In the genomic region with DNA sequence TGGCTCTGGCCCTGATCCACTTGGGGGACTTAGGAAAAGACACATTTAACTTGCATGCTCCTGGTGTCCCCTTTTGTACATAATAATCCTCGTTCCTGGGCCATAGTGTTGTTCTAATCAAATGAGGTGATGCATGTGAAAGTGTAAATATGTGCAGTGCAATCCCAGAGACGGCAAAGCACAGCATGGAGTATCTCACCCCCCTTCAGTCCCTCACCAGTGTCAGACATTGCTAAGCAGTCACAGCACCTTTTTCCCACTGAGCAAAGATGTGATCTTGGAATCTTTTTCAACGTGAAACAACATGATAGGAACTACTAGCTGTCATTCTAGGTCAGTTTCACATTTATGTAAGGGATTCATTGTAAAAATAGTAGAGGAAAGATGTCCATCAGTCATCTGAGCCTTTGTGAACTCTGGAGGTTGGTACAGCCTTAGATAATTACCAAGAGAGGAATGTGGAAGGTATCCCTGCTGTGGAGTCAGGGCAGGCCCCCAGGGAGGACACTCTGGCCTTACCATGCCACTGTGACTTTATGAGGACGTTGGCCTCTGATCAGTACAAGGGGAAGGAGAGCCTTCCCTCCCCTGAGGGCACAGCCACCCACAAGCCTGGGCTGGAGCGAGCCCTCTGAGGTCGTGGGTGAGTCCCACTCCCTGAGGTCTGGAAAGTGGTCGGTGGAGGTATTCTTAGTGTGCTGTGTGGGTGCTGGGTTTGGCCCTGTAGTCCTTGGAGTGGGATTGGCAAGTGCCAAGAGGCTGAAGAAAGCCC, we compare ENCODE assay signal across 13 cellular contexts.
DNase-seq lines count a peak whose midpoint lies in the region; ATAC-seq and TF ChIP-seq lines count a peak whose summit lies in the region.
"Had no signal": no experiment of that assay in that cellular context is flagged by ENCODE, and none has a peak within 500 bp of the region (broad histone marks: within the 10 kb centered on the region; RNA-seq: fewer than 3 reads in every experiment).

No MANE protein-coding gene starts in this region.

- peaks cover 1% of the 10 kb centered on the region for H3K36me3 Mint-ChIP-seq in chondrocyte (ENCODE audit: low read depth)

- no peak overlapping the region for H3K4me3 ChIP-seq in breast epithelium
- H3K4me3 ChIP-seq in mammary epithelial cell (replicated peaks in 1 of 3; ENCODE audit: insufficient read depth in 1 of 3, low read depth in 2 of 3, low read length in 3 of 3) = no peak overlapping the region
- H3K4me3 ChIP-seq in neural cell (ENCODE audit: low read length) = peak overlapping the region; percentile 33
- H3K4me3 ChIP-seq in upper lobe of left lung = no peak overlapping the region
- H3K4me3 ChIP-seq in stomach = no peak overlapping the region
- H3K4me3 ChIP-seq: thyroid gland had no signal

- H3K4me2 ChIP-seq in mammary epithelial cell (ENCODE audit: insufficient read depth, low read depth, low read length) (no peak overlapping the region), neural cell (ENCODE audit: low read length) (no peak overlapping the region)

- no peaks in the 10 kb centered on the region for H3K36me3 ChIP-seq in breast epithelium
- peaks cover 2% of the 10 kb centered on the region for H3K36me3 ChIP-seq in mammary epithelial cell (ENCODE audit: insufficient read depth, low read length)
- H3K36me3 ChIP-seq in neural cell (ENCODE audit: insufficient read depth, low read length) = no peaks in the 10 kb centered on the region
- peaks cover 0 to 38% (median 7%) of the 10 kb centered on the region in 4 donors for H3K36me3 ChIP-seq in upper lobe of left lung
- H3K36me3 ChIP-seq in stomach = peaks cover 0 to 17% (median 13%) of the 10 kb centered on the region in 4 donors

- H2AFZ ChIP-seq in mammary epithelial cell (ENCODE audit: low read depth, low read length) (no peak overlapping the region), neural cell (ENCODE audit: low read depth, low read length) (no peak overlapping the region)

- no peaks in the 10 kb centered on the region for H3F3A ChIP-seq in neural cell (ENCODE audit: insufficient read depth, low read length, poor library complexity, severe bottlenecking)

- no peak for TF ChIP-seq RAD21 in neural cell (conservative IDR thresholded peaks at IDR 0.05)

- no peaks in the 10 kb centered on the region for H3K9me3 ChIP-seq in breast epithelium
- no peaks in the 10 kb centered on the region for H3K9me3 ChIP-seq in mammary epithelial cell (replicated peaks; ENCODE audit: insufficient read depth, low read length)
- H3K9me3 ChIP-seq in neural cell (ENCODE audit: low read length) = no peaks in the 10 kb centered on the region
- H3K9me3 ChIP-seq in upper lobe of left lung = no peaks in the 10 kb centered on the region
- H3K9me3 ChIP-seq in stomach = no peaks in the 10 kb centered on the region
- H3K9me3 ChIP-seq: thyroid gland had no signal

- WGBS in mammary epithelial cell (ENCODE audit: low coverage, missing lambda C conversion rate) = 48% methylated on average over 7 of the region's 7 CpGs
- WGBS in upper lobe of left lung, 2 donors = 77% methylated on average over 7 of the region's 7 CpGs
- 66 to 78% (median 69%) methylated on average over 4 to 7 of the region's 7 CpGs for WGBS in stomach, 5 donors

- no peak overlapping the region for H3K4me3 Mint-ChIP-seq in chondrocyte (ENCODE audit: unreplicated experiment)
- H3K4me3 Mint-ChIP-seq: H9 had no signal

- H3K27me3 Mint-ChIP-seq in chondrocyte (ENCODE audit: low read depth) = no peaks in the 10 kb centered on the region

- peak overlapping the region; percentile 38 for H3K27ac Mint-ChIP-seq in chondrocyte (ENCODE audit: unreplicated experiment)

- no peaks in the 10 kb centered on the region for H3K79me2 ChIP-seq in mammary epithelial cell (ENCODE audit: insufficient read depth, low read length)
- H3K79me2 ChIP-seq in neural cell (replicated peaks; ENCODE audit: insufficient read depth, low read length) = no peaks in the 10 kb centered on the region

- intact Hi-C loops in breast epithelium (cut with DNase I; ENCODE audit: low total_unique reads) (no loop called here), mammary epithelial cell (cut with micrococcal nuclease) (no loop called here), stomach (cut with DNase I; ENCODE audit: low total_unique reads) (no loop called here)

- dilution Hi-C loops in mammary epithelial cell (cut with HindIII; ENCODE audit: low sequenced_read_pairs) = no loop called here

- CTCF ChIA-PET in mammary epithelial cell (lab: Charles Lee; ENCODE audit: low non-redundant PET) = no interaction called here

- ATAC-seq in upper lobe of left lung (ENCODE audit: low FRiP score in 2 of 2) (no peak), GM18498 (IDR thresholded peaks at IDR 0.05; ENCODE audit: unreplicated experiment) (no peak)

- H4K20me1 ChIP-seq in mammary epithelial cell (ENCODE audit: insufficient read depth, low read length) (no peaks in the 10 kb centered on the region), neural cell (ENCODE audit: insufficient read depth) (no peaks in the 10 kb centered on the region)

- no peak overlapping the region for H3K9ac ChIP-seq in mammary epithelial cell (ENCODE audit: insufficient read depth, low read length)
- H3K9ac ChIP-seq in neural cell (ENCODE audit: low read length) = no peak overlapping the region

- no peaks in the 10 kb centered on the region for H3K9me2 ChIP-seq in neural cell (ENCODE audit: insufficient read depth, low read length)

- H3K27me3 ChIP-seq in breast epithelium = no peaks in the 10 kb centered on the region
- no peaks in the 10 kb centered on the region for H3K27me3 ChIP-seq in mammary epithelial cell (ENCODE audit: insufficient read depth, low read length)
- no peaks in the 10 kb centered on the region for H3K27me3 ChIP-seq in neural cell (ENCODE audit: insufficient read depth, low read depth, low read length)
- H3K27me3 ChIP-seq in upper lobe of left lung = no peaks in the 10 kb centered on the region
- H3K27me3 ChIP-seq in stomach = no peaks in the 10 kb centered on the region
- H3K27me3 ChIP-seq: thyroid gland had no signal

- in situ Hi-C loops in mammary epithelial cell (cut with MboI; ENCODE audit: low sequenced_read_pairs in 2 of 2) = no loop called here

- TF ChIP-seq EP300 in neural cell (conservative IDR thresholded peaks at IDR 0.05; ENCODE audit: poor library complexity, severe bottlenecking) (no peak), upper lobe of left lung (IDR thresholded peaks at IDR 0.05) (no peak), stomach (IDR thresholded peaks at IDR 0.05) (no peak)

- TF ChIP-seq CTCF in breast epithelium (IDR thresholded peaks at IDR 0.05) (no peak), mammary epithelial cell (conservative IDR thresholded peaks at IDR 0.05 in 1 of 2, IDR thresholded peaks at IDR 0.05 in 1 of 2; ENCODE audit: extremely low read depth in 1 of 2, insufficient read depth in 1 of 2, low read depth in 1 of 2, low read length in 2 of 2) (no peak), chondrocyte (IDR thresholded peaks at IDR 0.05) (no peak), neural cell (IDR thresholded peaks at IDR 0.05; ENCODE audit: poor library complexity, severe bottlenecking) (no peak), upper lobe of left lung (IDR thresholded peaks at IDR 0.05) (no peak), stomach (IDR thresholded peaks at IDR 0.05) (no peak)

- H3K4me1 Mint-ChIP-seq in chondrocyte (ENCODE audit: low read depth) = peaks cover 59% of the 10 kb centered on the region

- no peak for DNase-seq in breast epithelium (ENCODE audit: low spot score in 2 of 2)
- no peak for DNase-seq in mammary epithelial cell
- DNase-seq in chondrocyte (ENCODE audit: low spot score) = no peak
- DNase-seq in upper lobe of left lung = no peak
- DNase-seq in stomach = no peak
- DNase-seq in stimulated activated CD4-positive, alpha-beta T cell treated with anti-CD3 and anti-CD28 coated beads, Interleukin-2, amount 100 ng/mL, for 48 hours = no peak
- DNase-seq: DND-41, H9, NCI-H1092 treated with DMSO at 0.1 percent for 48 hours, NCI-H510A, thyroid gland had no signal

- no TSS peak for BruUV-seq in mammary epithelial cell (replicated peaks; lab: Mats Ljungman, UMichigan)

- TF ChIP-seq POLR2A in breast epithelium (IDR thresholded peaks at IDR 0.05) (no peak), upper lobe of left lung (IDR thresholded peaks at IDR 0.05) (no peak), stomach (IDR thresholded peaks at IDR 0.05) (no peak)

- H3K4me1 ChIP-seq in breast epithelium (peaks cover 0 to 2% of the 10 kb centered on the region in 2 donors), mammary epithelial cell (ENCODE audit: insufficient read depth, low read length) (peaks cover 23% of the 10 kb centered on the region), upper lobe of left lung (peaks cover 39 to 60% (median 43%) of the 10 kb centered on the region in 4 donors), stomach (peaks cover 23 to 72% (median 43%) of the 10 kb centered on the region in 4 donors)

- H3K9me3 Mint-ChIP-seq in chondrocyte (ENCODE audit: low read depth) = no peaks in the 10 kb centered on the region
- H3K9me3 Mint-ChIP-seq: H9 had no signal

- H3K27ac ChIP-seq in breast epithelium = peak overlapping the region; percentile 40 to 75
- no peak overlapping the region for H3K27ac ChIP-seq in mammary epithelial cell (ENCODE audit: insufficient read depth, low read depth, low read length)
- peak overlapping the region; percentile 57 for H3K27ac ChIP-seq in neural cell (ENCODE audit: low read length)
- H3K27ac ChIP-seq in upper lobe of left lung = peak overlapping the region in 3 of 4 donors; percentile 33 to 72 (median 52)
- H3K27ac ChIP-seq in stomach = peak overlapping the region in 2 of 5 donors; percentile 35 to 55

TF ChIP-seq in neural cell, 6 proteins besides CTCF, POLR2A, EP300 and RAD21 (continues in another document):
- TF ChIP-seq EZH2 (IDR thresholded peaks at IDR 0.05; ENCODE audit: borderline replicate concordance, insufficient read depth, low read length, poor library complexity, severe bottlenecking) = no peak
- TF ChIP-seq POLR2AphosphoS5 (IDR thresholded peaks at IDR 0.05) = no peak
- TF ChIP-seq MXI1 (conservative IDR thresholded peaks at IDR 0.05; ENCODE audit: poor library complexity, severe bottlenecking) = no peak
